22 cellular contexts compared by ENCODE assay signal in the genomic region with DNA sequence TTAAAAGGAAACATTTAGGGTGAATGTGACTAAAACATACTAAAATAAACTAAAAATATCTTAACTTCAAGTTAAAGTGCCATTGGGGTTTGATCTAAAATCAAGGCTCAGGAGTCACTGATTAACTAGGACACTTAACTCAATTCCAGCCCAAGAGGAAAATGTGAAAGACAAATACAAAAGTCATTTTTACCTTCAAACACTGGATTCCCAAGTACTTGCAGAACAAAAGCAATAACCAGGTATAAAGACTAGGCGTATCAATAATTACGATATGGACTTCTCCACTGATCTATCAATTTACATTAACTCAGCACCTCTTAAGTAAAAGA. TPM values are rescaled to one million over a fixed set of nuclear protein-coding genes. Genes with fewer than 3 reads are reported as not detected.
"Had no signal": no experiment of that assay in that cellular context is flagged by ENCODE, and none has a peak within 500 bp of the region (broad histone marks: within the 10 kb centered on the region; RNA-seq: fewer than 3 reads in every experiment).

No MANE protein-coding gene starts in this region.

- H3K27me3 ChIP-seq: heart left ventricle, ovary, tibial nerve had no signal

- H3K4me3 Mint-ChIP-seq: immature natural killer cell; naive thymus-derived CD4-positive, alpha-beta T cell; natural killer cell treated with Interleukin-12 subunit alpha and Interleukin-12 subunit beta and Interleukin-15 and Interleukin-18, amount 100 ng/mL, for 72 hours; stimulated activated memory B cell treated with anti-CD40 and anti-IgM and Interleukin-4, amounts not matched to agents 10 μg/mL and 1 μg/mL and 100 μg/mL, for 72 hours; stimulated activated naive CD8-positive, alpha-beta T cell treated with anti-CD3 and anti-CD28 coated beads, Interleukin-15, amount 100 ng/mL, for 72 hours; type B pancreatic cell had no signal

- H3K4me3 ChIP-seq: heart left ventricle, lung, mucosa of descending colon, ovary, smooth muscle cell, tibial nerve had no signal

- FAIRE-seq: urothelium cell line had no signal

- H3K27ac Mint-ChIP-seq: immature natural killer cell; naive thymus-derived CD4-positive, alpha-beta T cell; natural killer cell treated with Interleukin-12 subunit alpha and Interleukin-12 subunit beta and Interleukin-15 and Interleukin-18, amount 100 ng/mL, for 72 hours; progenitor cell of endocrine pancreas; stimulated activated memory B cell treated with anti-CD40 and anti-IgM and Interleukin-4, amounts not matched to agents 10 μg/mL and 1 μg/mL and 100 μg/mL, for 72 hours; stimulated activated naive CD8-positive, alpha-beta T cell treated with anti-CD3 and anti-CD28 coated beads, Interleukin-15, amount 100 ng/mL, for 72 hours; type B pancreatic cell had no signal

- H3K9me3 ChIP-seq: heart left ventricle, mucosa of descending colon, ovary, tibial nerve had no signal

- DNase-seq: heart left ventricle; kidney; left colon; left ventricle myocardium superior; ovary; right cardiac atrium; stimulated activated CD4-positive, alpha-beta T cell treated with anti-CD3 and anti-CD28 coated beads, Interleukin-2, amount 100 ng/mL, for 48 hours; stimulated activated CD8-positive, alpha-beta memory T cell treated with anti-CD3 and anti-CD28 coated beads, Interleukin-4, amount 100 ng/mL, for 48 hours; stimulated activated naive CD4-positive, alpha-beta T cell treated with Interleukin-2 at 50 U/mL for 16 hours had no signal

- H3K27ac ChIP-seq: heart left ventricle, ovary, tibial nerve had no signal

- H3K27me3 Mint-ChIP-seq: naive thymus-derived CD4-positive, alpha-beta T cell; natural killer cell treated with Interleukin-12 subunit alpha and Interleukin-12 subunit beta and Interleukin-15 and Interleukin-18, amount 100 ng/mL, for 72 hours; progenitor cell of endocrine pancreas; stimulated activated memory B cell treated with anti-CD40 and anti-IgM and Interleukin-4, amounts not matched to agents 10 μg/mL and 1 μg/mL and 100 μg/mL, for 72 hours; stimulated activated naive CD8-positive, alpha-beta T cell treated with anti-CD3 and anti-CD28 coated beads, Interleukin-15, amount 100 ng/mL, for 72 hours; type B pancreatic cell had no signal

- ATAC-seq: left ventricle myocardium superior; natural killer cell treated with Interleukin-12 subunit alpha and Interleukin-12 subunit beta and Interleukin-15 and Interleukin-18, amount 100 ng/mL, for 72 hours; stimulated activated memory B cell treated with anti-CD40 and anti-IgM and Interleukin-4, amounts not matched to agents 10 μg/mL and 1 μg/mL and 100 μg/mL, for 72 hours; stimulated activated naive CD8-positive, alpha-beta T cell treated with anti-CD3 and anti-CD28 coated beads, Interleukin-15, amount 100 ng/mL, for 72 hours had no signal

- H3K9me3 Mint-ChIP-seq: immature natural killer cell; naive thymus-derived CD4-positive, alpha-beta T cell; natural killer cell treated with Interleukin-12 subunit alpha and Interleukin-12 subunit beta and Interleukin-15 and Interleukin-18, amount 100 ng/mL, for 72 hours; stimulated activated memory B cell treated with anti-CD40 and anti-IgM and Interleukin-4, amounts not matched to agents 10 μg/mL and 1 μg/mL and 100 μg/mL, for 72 hours; stimulated activated naive CD8-positive, alpha-beta T cell treated with anti-CD3 and anti-CD28 coated beads, Interleukin-15, amount 100 ng/mL, for 72 hours; type B pancreatic cell had no signal

- H3K4me1 ChIP-seq: heart left ventricle had no signal

- H3K36me3 ChIP-seq: ovary had no signal

- H3K4me1 Mint-ChIP-seq: immature natural killer cell; stimulated activated memory B cell treated with anti-CD40 and anti-IgM and Interleukin-4, amounts not matched to agents 10 μg/mL and 1 μg/mL and 100 μg/mL, for 72 hours had no signal

RNA-seq across cellular contexts. Expression of a gene that starts 41.0 kb away (rescaled TPM):
- total RNA-seq: naive thymus-derived CD4-positive, alpha-beta T cell; natural killer cell treated with Interleukin-12 subunit alpha and Interleukin-12 subunit beta and Interleukin-15 and Interleukin-18, amount 100 ng/mL, for 72 hours; omental fat pad had no signal
- polyA plus RNA-seq: immature natural killer cell; naive thymus-derived CD4-positive, alpha-beta T cell had no signal
